In the genomic region with DNA sequence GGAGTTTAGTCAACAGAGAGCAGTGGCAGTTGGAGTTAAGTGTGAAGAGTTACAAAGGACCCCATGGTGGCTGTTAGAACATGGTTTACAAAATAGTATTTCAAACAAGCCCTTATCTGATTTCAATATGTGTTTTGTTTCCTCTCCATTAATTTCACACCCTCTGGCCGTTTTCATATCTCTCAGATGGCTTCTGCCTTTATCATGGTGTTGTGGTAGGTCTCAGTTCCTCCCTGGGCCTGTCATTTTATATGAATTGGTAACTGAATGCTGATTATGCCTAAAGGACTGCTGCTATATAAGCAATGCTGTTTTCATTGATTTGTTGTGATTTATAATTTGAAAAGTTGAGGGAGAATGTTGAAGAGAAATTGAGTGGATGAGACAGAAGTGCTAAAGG, we compare ENCODE assay signal across 20 cellular contexts.
DNase-seq lines count a peak whose midpoint lies in the region; ATAC-seq and TF ChIP-seq lines count a peak whose summit lies in the region.
"Had no signal": no experiment of that assay in that cellular context is flagged by ENCODE, and none has a peak within 500 bp of the region (broad histone marks: within the 10 kb centered on the region; RNA-seq: fewer than 3 reads in every experiment).

No MANE protein-coding gene starts in this region.

- no peak overlapping the region for H3K4me3 Mint-ChIP-seq in glutamatergic neuron (ENCODE audit: unreplicated experiment)
- H3K4me3 Mint-ChIP-seq: CD4-positive, alpha-beta T cell; IgD-negative memory B cell had no signal

- H3K9ac ChIP-seq in DND-41 (ENCODE audit: low read depth, low read length): no peak overlapping the region

- DNase-seq in DND-41: no peak
- DNase-seq in OCI-M1 (lab: John Stamatoyannopoulos, UW): peak; percentile 45
- DNase-seq in foreskin melanocyte: peak; percentile 10
- DNase-seq in activated CD4-positive, alpha-beta T cell treated with anti-CD3 and anti-CD28 coated beads for 4 hours: no peak
- no peak for DNase-seq in glutamatergic neuron
- DNase-seq in AG08396 (ENCODE audit: low spot score): no peak
- DNase-seq: Caco-2; CD4-positive, alpha-beta T cell; GF-D8; NCI-H1105 treated with DMSO at 0.1 percent for 48 hours; NCI-H1694; NCI-H510A; NCI-H774; PC-9; SIG-M5 had no signal

- no peaks in the 10 kb centered on the region for H3K4me1 ChIP-seq in DND-41 (ENCODE audit: insufficient read depth, low read length)
- H3K4me1 ChIP-seq: Caco-2 had no signal

- no peaks in the 10 kb centered on the region for H4K20me1 ChIP-seq in DND-41 (ENCODE audit: insufficient read depth, low read length)

- H3K36me3 ChIP-seq in DND-41 (ENCODE audit: insufficient read depth, low read length): no peaks in the 10 kb centered on the region

- H3K4me2 ChIP-seq in DND-41 (ENCODE audit: insufficient read depth, low read length): no peak overlapping the region
- H3K4me2 ChIP-seq: PC-9 had no signal

- no peaks in the 10 kb centered on the region for H3K27me3 Mint-ChIP-seq in glutamatergic neuron (ENCODE audit: unreplicated experiment)
- H3K27me3 Mint-ChIP-seq: CD4-positive, alpha-beta T cell had no signal

- no peaks in the 10 kb centered on the region for H3K9me3 Mint-ChIP-seq in glutamatergic neuron (ENCODE audit: unreplicated experiment)
- H3K9me3 Mint-ChIP-seq: CD4-positive, alpha-beta T cell had no signal

- no peak overlapping the region for H3K27ac Mint-ChIP-seq in glutamatergic neuron (ENCODE audit: unreplicated experiment)
- H3K27ac Mint-ChIP-seq: CD4-positive, alpha-beta T cell; IgD-negative memory B cell had no signal

- H3K36me3 Mint-ChIP-seq in glutamatergic neuron (ENCODE audit: unreplicated experiment): peaks cover 11% of the 10 kb centered on the region
- H3K36me3 Mint-ChIP-seq: IgD-negative memory B cell had no signal

- no peak overlapping the region for H3K27ac ChIP-seq in DND-41 (ENCODE audit: low read length)
- H3K27ac ChIP-seq: PC-9, RWPE1 had no signal

- H2AFZ ChIP-seq in DND-41 (ENCODE audit: low read depth, low read length): no peak overlapping the region
- H2AFZ ChIP-seq: PC-9 had no signal

- TF ChIP-seq CTCF in DND-41 (IDR thresholded peaks at IDR 0.05; ENCODE audit: borderline replicate concordance, extremely low read depth, low read length, poor library complexity, severe bottlenecking) (no peak), glutamatergic neuron (IDR thresholded peaks at IDR 0.05; ENCODE audit: partially characterized antibody, unreplicated experiment) (no peak)

- ATAC-seq in DND-41 (ENCODE audit: insufficient read depth, low read depth) (peak; percentile 40; the same call in 1 of the 3 replicates), HG03159 (IDR thresholded peaks at IDR 0.05; ENCODE audit: unreplicated experiment) (peak; percentile 44), HG02981 (IDR thresholded peaks at IDR 0.05; ENCODE audit: unreplicated experiment) (no peak)
- ATAC-seq: SK-N-SH treated with all-trans-retinoic acid at 6 μM for 48 hours had no signal

- no peaks in the 10 kb centered on the region for H3K9me3 ChIP-seq in DND-41 (ENCODE audit: insufficient read depth, low read length, severe bottlenecking)
- H3K9me3 ChIP-seq: Caco-2 had no signal

- no peaks in the 10 kb centered on the region for H3K4me1 Mint-ChIP-seq in glutamatergic neuron (ENCODE audit: low read depth, unreplicated experiment)
- H3K4me1 Mint-ChIP-seq: IgD-negative memory B cell had no signal

- H3K27me3 ChIP-seq in DND-41 (ENCODE audit: insufficient read depth, low read length, poor library complexity): no peaks in the 10 kb centered on the region

- H3K4me3 ChIP-seq in DND-41 (ENCODE audit: low read depth in 1 of 2, low read length in 2 of 2): no peak overlapping the region
- H3K4me3 ChIP-seq: PC-9 had no signal

- no peaks in the 10 kb centered on the region for H3K79me2 ChIP-seq in DND-41 (ENCODE audit: insufficient read depth, low read length)

Comparison
In these comparisons a context has a peak if more than half of its experiments do, and no peak if none do; other contexts are left out.
1. DNase-seq: peak in OCI-M1 (single experiment) and foreskin melanocyte (single experiment); none in DND-41 (single experiment), activated CD4-positive, alpha-beta T cell treated with anti-CD3 and anti-CD28 coated beads for 4 hours (0 of 2), glutamatergic neuron (single experiment) and AG08396 (single experiment).